In the genomic region with DNA sequence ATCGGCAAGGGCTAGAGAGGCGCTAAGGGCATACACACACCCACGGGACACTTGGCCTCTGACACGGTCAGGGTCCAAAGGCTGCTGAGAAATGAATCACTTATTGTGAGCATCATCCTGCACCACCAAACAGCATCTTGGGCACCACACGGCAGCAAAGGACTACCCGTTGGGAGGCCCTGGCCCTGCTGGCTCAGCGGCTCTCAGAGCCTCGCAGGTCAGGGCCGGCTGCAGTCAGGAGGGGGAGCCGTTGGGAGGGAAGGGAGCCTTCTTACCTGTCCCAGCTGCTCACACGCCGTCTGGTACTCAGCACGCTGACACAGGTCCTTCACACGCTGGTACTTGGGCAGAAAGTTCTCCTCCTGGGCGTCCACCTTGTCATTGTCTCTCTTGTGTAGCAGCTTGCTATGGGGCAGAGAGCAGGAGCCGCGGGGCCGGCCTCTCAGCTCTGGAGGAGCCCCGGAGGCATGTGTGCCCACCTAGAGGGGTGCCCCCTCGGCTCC, we compare ENCODE assay signal across 1 cellular context.
TF ChIP-seq lines count a peak whose summit lies in the region.

No MANE protein-coding gene starts in this region.

TF ChIP-seq in HepG2, 621 proteins besides CTCF, POLR2A, EP300 and RAD21 (continued from another document and continues in another):
- TF ChIP-seq, protein P1, sequence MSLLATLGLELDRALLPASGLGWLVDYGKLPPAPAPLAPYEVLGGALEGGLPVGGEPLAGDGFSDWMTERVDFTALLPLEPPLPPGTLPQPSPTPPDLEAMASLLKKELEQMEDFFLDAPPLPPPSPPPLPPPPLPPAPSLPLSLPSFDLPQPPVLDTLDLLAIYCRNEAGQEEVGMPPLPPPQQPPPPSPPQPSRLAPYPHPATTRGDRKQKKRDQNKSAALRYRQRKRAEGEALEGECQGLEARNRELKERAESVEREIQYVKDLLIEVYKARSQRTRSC (CRISPR knock-in tag; IDR thresholded peaks at IDR 0.05; ENCODE audit: low read depth), result no peak
- TF ChIP-seq ZNF18 (CRISPR knock-in tag; IDR thresholded peaks at IDR 0.05; ENCODE audit: insufficient replicate concordance), result no peak
- TF ChIP-seq CCAR2 (optimal IDR thresholded peaks at IDR 0.05; ENCODE audit: low read depth, low read length), result no peak
- TF ChIP-seq ZNF101 (CRISPR knock-in tag; IDR thresholded peaks at IDR 0.05; ENCODE audit: borderline replicate concordance, low read depth), result no peak
- TF ChIP-seq, protein P2, sequence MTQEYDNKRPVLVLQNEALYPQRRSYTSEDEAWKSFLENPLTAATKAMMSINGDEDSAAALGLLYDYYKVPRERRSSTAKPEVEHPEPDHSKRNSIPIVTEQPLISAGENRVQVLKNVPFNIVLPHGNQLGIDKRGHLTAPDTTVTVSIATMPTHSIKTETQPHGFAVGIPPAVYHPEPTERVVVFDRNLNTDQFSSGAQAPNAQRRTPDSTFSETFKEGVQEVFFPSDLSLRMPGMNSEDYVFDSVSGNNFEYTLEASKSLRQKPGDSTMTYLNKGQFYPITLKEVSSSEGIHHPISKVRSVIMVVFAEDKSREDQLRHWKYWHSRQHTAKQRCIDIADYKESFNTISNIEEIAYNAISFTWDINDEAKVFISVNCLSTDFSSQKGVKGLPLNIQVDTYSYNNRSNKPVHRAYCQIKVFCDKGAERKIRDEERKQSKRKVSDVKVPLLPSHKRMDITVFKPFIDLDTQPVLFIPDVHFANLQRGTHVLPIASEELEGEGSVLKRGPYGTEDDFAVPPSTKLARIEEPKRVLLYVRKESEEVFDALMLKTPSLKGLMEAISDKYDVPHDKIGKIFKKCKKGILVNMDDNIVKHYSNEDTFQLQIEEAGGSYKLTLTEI (CRISPR knock-in tag; conservative IDR thresholded peaks at IDR 0.05), result no peak
- TF ChIP-seq SNAI1 (CRISPR knock-in tag; IDR thresholded peaks at IDR 0.05; ENCODE audit: borderline replicate concordance), result no peak
- 0 out of 2 replicates have a peak, but pooled peaks have one; percentile 17 for TF ChIP-seq HINFP (CRISPR knock-in tag; IDR thresholded peaks at IDR 0.05; ENCODE audit: low read depth)
- no peak for TF ChIP-seq SMAD9 (CRISPR knock-in tag; IDR thresholded peaks at IDR 0.05)
- TF ChIP-seq ZNF724P (CRISPR knock-in tag; IDR thresholded peaks at IDR 0.05; ENCODE audit: borderline replicate concordance), result no peak
- no peak for TF ChIP-seq ZNF317 (CRISPR knock-in tag; IDR thresholded peaks at IDR 0.05)
- TF ChIP-seq, protein P3, sequence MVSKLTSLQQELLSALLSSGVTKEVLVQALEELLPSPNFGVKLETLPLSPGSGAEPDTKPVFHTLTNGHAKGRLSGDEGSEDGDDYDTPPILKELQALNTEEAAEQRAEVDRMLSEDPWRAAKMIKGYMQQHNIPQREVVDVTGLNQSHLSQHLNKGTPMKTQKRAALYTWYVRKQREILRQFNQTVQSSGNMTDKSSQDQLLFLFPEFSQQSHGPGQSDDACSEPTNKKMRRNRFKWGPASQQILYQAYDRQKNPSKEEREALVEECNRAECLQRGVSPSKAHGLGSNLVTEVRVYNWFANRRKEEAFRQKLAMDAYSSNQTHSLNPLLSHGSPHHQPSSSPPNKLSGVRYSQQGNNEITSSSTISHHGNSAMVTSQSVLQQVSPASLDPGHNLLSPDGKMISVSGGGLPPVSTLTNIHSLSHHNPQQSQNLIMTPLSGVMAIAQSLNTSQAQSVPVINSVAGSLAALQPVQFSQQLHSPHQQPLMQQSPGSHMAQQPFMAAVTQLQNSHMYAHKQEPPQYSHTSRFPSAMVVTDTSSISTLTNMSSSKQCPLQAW (CRISPR knock-in tag; IDR thresholded peaks at IDR 0.05), result no peak
- TF ChIP-seq HOXA7 (CRISPR knock-in tag; IDR thresholded peaks at IDR 0.05), result no peak
- no peak for TF ChIP-seq ZC3H13 (CRISPR knock-in tag; IDR thresholded peaks at IDR 0.05)
- TF ChIP-seq, protein P4, sequence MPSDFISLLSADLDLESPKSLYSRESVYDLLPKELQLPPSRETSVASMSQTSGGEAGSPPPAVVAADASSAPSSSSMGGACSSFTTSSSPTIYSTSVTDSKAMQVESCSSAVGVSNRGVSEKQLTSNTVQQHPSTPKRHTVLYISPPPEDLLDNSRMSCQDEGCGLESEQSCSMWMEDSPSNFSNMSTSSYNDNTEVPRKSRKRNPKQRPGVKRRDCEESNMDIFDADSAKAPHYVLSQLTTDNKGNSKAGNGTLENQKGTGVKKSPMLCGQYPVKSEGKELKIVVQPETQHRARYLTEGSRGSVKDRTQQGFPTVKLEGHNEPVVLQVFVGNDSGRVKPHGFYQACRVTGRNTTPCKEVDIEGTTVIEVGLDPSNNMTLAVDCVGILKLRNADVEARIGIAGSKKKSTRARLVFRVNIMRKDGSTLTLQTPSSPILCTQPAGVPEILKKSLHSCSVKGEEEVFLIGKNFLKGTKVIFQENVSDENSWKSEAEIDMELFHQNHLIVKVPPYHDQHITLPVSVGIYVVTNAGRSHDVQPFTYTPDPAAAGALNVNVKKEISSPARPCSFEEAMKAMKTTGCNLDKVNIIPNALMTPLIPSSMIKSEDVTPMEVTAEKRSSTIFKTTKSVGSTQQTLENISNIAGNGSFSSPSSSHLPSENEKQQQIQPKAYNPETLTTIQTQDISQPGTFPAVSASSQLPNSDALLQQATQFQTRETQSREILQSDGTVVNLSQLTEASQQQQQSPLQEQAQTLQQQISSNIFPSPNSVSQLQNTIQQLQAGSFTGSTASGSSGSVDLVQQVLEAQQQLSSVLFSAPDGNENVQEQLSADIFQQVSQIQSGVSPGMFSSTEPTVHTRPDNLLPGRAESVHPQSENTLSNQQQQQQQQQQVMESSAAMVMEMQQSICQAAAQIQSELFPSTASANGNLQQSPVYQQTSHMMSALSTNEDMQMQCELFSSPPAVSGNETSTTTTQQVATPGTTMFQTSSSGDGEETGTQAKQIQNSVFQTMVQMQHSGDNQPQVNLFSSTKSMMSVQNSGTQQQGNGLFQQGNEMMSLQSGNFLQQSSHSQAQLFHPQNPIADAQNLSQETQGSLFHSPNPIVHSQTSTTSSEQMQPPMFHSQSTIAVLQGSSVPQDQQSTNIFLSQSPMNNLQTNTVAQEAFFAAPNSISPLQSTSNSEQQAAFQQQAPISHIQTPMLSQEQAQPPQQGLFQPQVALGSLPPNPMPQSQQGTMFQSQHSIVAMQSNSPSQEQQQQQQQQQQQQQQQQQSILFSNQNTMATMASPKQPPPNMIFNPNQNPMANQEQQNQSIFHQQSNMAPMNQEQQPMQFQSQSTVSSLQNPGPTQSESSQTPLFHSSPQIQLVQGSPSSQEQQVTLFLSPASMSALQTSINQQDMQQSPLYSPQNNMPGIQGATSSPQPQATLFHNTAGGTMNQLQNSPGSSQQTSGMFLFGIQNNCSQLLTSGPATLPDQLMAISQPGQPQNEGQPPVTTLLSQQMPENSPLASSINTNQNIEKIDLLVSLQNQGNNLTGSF (CRISPR knock-in tag; IDR thresholded peaks at IDR 0.05), result no peak
- TF ChIP-seq TBX3 (IDR thresholded peaks at IDR 0.05; ENCODE audit: borderline replicate concordance), result no peak
- TF ChIP-seq, protein P5, sequence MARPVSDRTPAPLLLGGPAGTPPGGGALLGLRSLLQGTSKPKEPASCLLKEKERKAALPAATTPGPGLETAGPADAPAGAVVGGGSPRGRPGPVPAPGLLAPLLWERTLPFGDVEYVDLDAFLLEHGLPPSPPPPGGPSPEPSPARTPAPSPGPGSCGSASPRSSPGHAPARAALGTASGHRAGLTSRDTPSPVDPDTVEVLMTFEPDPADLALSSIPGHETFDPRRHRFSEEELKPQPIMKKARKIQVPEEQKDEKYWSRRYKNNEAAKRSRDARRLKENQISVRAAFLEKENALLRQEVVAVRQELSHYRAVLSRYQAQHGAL (CRISPR knock-in tag; IDR thresholded peaks at IDR 0.05; ENCODE audit: not compliant biosample characterization), result no peak
- TF ChIP-seq, protein P6, sequence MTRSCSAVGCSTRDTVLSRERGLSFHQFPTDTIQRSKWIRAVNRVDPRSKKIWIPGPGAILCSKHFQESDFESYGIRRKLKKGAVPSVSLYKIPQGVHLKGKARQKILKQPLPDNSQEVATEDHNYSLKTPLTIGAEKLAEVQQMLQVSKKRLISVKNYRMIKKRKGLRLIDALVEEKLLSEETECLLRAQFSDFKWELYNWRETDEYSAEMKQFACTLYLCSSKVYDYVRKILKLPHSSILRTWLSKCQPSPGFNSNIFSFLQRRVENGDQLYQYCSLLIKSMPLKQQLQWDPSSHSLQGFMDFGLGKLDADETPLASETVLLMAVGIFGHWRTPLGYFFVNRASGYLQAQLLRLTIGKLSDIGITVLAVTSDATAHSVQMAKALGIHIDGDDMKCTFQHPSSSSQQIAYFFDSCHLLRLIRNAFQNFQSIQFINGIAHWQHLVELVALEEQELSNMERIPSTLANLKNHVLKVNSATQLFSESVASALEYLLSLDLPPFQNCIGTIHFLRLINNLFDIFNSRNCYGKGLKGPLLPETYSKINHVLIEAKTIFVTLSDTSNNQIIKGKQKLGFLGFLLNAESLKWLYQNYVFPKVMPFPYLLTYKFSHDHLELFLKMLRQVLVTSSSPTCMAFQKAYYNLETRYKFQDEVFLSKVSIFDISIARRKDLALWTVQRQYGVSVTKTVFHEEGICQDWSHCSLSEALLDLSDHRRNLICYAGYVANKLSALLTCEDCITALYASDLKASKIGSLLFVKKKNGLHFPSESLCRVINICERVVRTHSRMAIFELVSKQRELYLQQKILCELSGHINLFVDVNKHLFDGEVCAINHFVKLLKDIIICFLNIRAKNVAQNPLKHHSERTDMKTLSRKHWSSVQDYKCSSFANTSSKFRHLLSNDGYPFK (CRISPR knock-in tag; IDR thresholded peaks at IDR 0.05; ENCODE audit: borderline replicate concordance), result no peak
- TF ChIP-seq, protein P7, sequence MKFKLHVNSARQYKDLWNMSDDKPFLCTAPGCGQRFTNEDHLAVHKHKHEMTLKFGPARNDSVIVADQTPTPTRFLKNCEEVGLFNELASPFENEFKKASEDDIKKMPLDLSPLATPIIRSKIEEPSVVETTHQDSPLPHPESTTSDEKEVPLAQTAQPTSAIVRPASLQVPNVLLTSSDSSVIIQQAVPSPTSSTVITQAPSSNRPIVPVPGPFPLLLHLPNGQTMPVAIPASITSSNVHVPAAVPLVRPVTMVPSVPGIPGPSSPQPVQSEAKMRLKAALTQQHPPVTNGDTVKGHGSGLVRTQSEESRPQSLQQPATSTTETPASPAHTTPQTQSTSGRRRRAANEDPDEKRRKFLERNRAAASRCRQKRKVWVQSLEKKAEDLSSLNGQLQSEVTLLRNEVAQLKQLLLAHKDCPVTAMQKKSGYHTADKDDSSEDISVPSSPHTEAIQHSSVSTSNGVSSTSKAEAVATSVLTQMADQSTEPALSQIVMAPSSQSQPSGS (CRISPR knock-in tag; IDR thresholded peaks at IDR 0.05), result no peak
- TF ChIP-seq, protein P8, sequence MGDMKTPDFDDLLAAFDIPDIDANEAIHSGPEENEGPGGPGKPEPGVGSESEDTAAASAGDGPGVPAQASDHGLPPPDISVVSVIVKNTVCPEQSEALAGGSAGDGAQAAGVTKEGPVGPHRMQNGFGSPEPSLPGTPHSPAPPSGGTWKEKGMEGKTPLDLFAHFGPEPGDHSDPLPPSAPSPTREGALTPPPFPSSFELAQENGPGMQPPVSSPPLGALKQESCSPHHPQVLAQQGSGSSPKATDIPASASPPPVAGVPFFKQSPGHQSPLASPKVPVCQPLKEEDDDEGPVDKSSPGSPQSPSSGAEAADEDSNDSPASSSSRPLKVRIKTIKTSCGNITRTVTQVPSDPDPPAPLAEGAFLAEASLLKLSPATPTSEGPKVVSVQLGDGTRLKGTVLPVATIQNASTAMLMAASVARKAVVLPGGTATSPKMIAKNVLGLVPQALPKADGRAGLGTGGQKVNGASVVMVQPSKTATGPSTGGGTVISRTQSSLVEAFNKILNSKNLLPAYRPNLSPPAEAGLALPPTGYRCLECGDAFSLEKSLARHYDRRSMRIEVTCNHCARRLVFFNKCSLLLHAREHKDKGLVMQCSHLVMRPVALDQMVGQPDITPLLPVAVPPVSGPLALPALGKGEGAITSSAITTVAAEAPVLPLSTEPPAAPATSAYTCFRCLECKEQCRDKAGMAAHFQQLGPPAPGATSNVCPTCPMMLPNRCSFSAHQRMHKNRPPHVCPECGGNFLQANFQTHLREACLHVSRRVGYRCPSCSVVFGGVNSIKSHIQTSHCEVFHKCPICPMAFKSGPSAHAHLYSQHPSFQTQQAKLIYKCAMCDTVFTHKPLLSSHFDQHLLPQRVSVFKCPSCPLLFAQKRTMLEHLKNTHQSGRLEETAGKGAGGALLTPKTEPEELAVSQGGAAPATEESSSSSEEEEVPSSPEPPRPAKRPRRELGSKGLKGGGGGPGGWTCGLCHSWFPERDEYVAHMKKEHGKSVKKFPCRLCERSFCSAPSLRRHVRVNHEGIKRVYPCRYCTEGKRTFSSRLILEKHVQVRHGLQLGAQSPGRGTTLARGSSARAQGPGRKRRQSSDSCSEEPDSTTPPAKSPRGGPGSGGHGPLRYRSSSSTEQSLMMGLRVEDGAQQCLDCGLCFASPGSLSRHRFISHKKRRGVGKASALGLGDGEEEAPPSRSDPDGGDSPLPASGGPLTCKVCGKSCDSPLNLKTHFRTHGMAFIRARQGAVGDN (CRISPR knock-in tag; IDR thresholded peaks at IDR 0.05), result 0 out of 2 replicates have a peak, but pooled peaks have one; percentile 17
- no peak for TF ChIP-seq AGO2 (optimal IDR thresholded peaks at IDR 0.05; ENCODE audit: low read depth, low read length)
- no peak for TF ChIP-seq ZFP36 (IDR thresholded peaks at IDR 0.05; ENCODE audit: borderline replicate concordance, low read depth, low read length, partially characterized antibody)
- no peak for TF ChIP-seq ZNF775 (CRISPR knock-in tag; IDR thresholded peaks at IDR 0.05; ENCODE audit: borderline replicate concordance)
- 0 out of 2 replicates have a peak, but pooled peaks have one; percentile 43 for TF ChIP-seq ZFP91 (CRISPR knock-in tag; IDR thresholded peaks at IDR 0.05; ENCODE audit: borderline replicate concordance)
